ENCODE assay signal across 28 cellular contexts in genomic region chr12:6041891-6042290, GRCh38.
DNase-seq lines count a peak whose midpoint lies in the region; ATAC-seq, FAIRE-seq and TF ChIP-seq lines count a peak whose summit lies in the region.
"Had no signal": no experiment of that assay in that cellular context is flagged by ENCODE, and none has a peak within 500 bp of the region (broad histone marks: within the 10 kb centered on the region; RNA-seq: fewer than 3 reads in every experiment).

No MANE protein-coding gene starts in this region.

- H3K36me3 ChIP-seq in HepG2 (replicated peaks in 1 of 2; ENCODE audit: control insufficient read depth in 1 of 2, insufficient read depth in 2 of 2, low read length in 2 of 2) (no peaks in the 10 kb centered on the region), right lobe of liver (no peaks in the 10 kb centered on the region), bronchial epithelial cell (ENCODE audit: control insufficient read depth, insufficient read depth, low read length) (no peaks in the 10 kb centered on the region), upper lobe of right lung (peaks cover 5% of the 10 kb centered on the region), suprapubic skin (no peaks in the 10 kb centered on the region)
- H3K36me3 ChIP-seq: HAP-1, SJSA1 had no signal

- no peaks in the 10 kb centered on the region for H3K9me3 ChIP-seq in HepG2 (ENCODE audit: low read length)
- H3K9me3 ChIP-seq in right lobe of liver = no peaks in the 10 kb centered on the region
- H3K9me3 ChIP-seq in upper lobe of right lung = no peaks in the 10 kb centered on the region
- H3K9me3 ChIP-seq in suprapubic skin = no peaks in the 10 kb centered on the region
- H3K9me3 ChIP-seq: HAP-1, SJSA1 had no signal

- H3K4me3 Mint-ChIP-seq in stimulated activated naive CD8-positive, alpha-beta T cell treated with anti-CD3 and anti-CD28 coated beads, Interleukin-15, amount 100 ng/mL, for 72 hours = no peak overlapping the region
- H3K4me3 Mint-ChIP-seq: CD8-positive, alpha-beta T cell; IgD-negative memory B cell had no signal

- TF ChIP-seq CTCF in HepG2 (CRISPR knock-in tag; IDR thresholded peaks at IDR 0.05) = no peak
- TF ChIP-seq CTCF in right lobe of liver (IDR thresholded peaks at IDR 0.05) = no peak
- no peak for TF ChIP-seq CTCF in bronchial epithelial cell (IDR thresholded peaks at IDR 0.05; ENCODE audit: insufficient read depth, low read length, severe bottlenecking)
- TF ChIP-seq CTCF in fibroblast of pulmonary artery (IDR thresholded peaks at IDR 0.05; ENCODE audit: low read length, missing control alignments) = no peak
- TF ChIP-seq CTCF in upper lobe of right lung (IDR thresholded peaks at IDR 0.05) = no peak
- TF ChIP-seq CTCF in suprapubic skin (IDR thresholded peaks at IDR 0.05) = no peak

- no peak for TF ChIP-seq RAD21 in HepG2 (CRISPR knock-in tag; IDR thresholded peaks at IDR 0.05)

- H3K27me3 ChIP-seq in HepG2 (ENCODE audit: control insufficient read depth in 1 of 2, insufficient read depth in 2 of 2, low read length in 2 of 2) (no peaks in the 10 kb centered on the region), right lobe of liver (no peaks in the 10 kb centered on the region), bronchial epithelial cell (ENCODE audit: control insufficient read depth, insufficient read depth, low read length) (no peaks in the 10 kb centered on the region), upper lobe of right lung (no peaks in the 10 kb centered on the region), suprapubic skin (no peaks in the 10 kb centered on the region)
- H3K27me3 ChIP-seq: SJSA1 had no signal

- DNase-seq in HepG2 (ENCODE audit: low spot score) = no peak
- DNase-seq in right lobe of liver = no peak
- DNase-seq in bronchial epithelial cell (ENCODE audit: low read depth) = peak; percentile 35
- DNase-seq in fibroblast of pulmonary artery (ENCODE audit: low read depth) = peak; percentile 48
- no peak for DNase-seq in upper lobe of right lung
- no peak for DNase-seq in NCI-H774 (lab: John Stamatoyannopoulos, UW)
- no peak for DNase-seq in suprapubic skin (ENCODE audit: low spot score in 2 of 2)
- DNase-seq in stimulated activated naive CD8-positive, alpha-beta T cell treated with anti-CD3 and anti-CD28 coated beads, Interleukin-15, amount 100 ng/mL, for 72 hours = no peak
- DNase-seq: 8988T; AML-193; C1 segment of cervical spinal cord; Calu3; CD8-positive, alpha-beta T cell; DMS153; GDM1; MV-4-11; NCI-H1105 treated with DMSO at 0.1 percent for 48 hours; NCI-H2029 treated with DMSO at 0.1 percent for 48 hours; NCI-H2171; NCI-H345; NCI-H524; NCI-H82 had no signal

- CTCF ChIA-PET in HepG2 (lab: Yijun Ruan, JAX; ENCODE audit: low intra/inter-chr PET ratio, low total read pairs) = no interaction called here

- H3K27ac ChIP-seq in HepG2 (ENCODE audit: extremely low read length, insufficient read depth, low read length) (no peak overlapping the region), right lobe of liver (no peak overlapping the region), upper lobe of right lung (no peak overlapping the region), suprapubic skin (no peak overlapping the region)
- H3K27ac ChIP-seq: SJSA1 had no signal

- ATAC-seq in HepG2 (no peak), right lobe of liver (no peak), upper lobe of right lung (peak; percentile 4)
- no peak for ATAC-seq in stimulated activated naive CD8-positive, alpha-beta T cell treated with anti-CD3 and anti-CD28 coated beads, Interleukin-15, amount 100 ng/mL, for 72 hours
- ATAC-seq: CD8-positive, alpha-beta T cell; Panc1 had no signal

- no peaks in the 10 kb centered on the region for H3K27me3 Mint-ChIP-seq in stimulated activated naive CD8-positive, alpha-beta T cell treated with anti-CD3 and anti-CD28 coated beads, Interleukin-15, amount 100 ng/mL, for 72 hours

- POLR2A ChIA-PET in HepG2 (lab: Yijun Ruan, JAX) = no interaction called here

- WGBS in HepG2 (ENCODE audit: low lambda C conversion rate) = 31% methylated on average over 5 of the region's 7 CpGs
- 49% methylated on average over 7 of the region's 7 CpGs for WGBS in right lobe of liver (ENCODE audit: insufficient coverage, low coverage, low lambda C conversion rate, missing lambda C conversion rate)
- WGBS in suprapubic skin = 79% methylated on average over 7 of the region's 7 CpGs

- in situ Hi-C loops in HepG2 (cut with HindIII; ENCODE audit: extremely low pct_ligation_motif_present, low pct_unique_long_range_greater_than_20kb) = no loop called here

- peaks cover 5% of the 10 kb centered on the region for H3K4me1 Mint-ChIP-seq in stimulated activated naive CD8-positive, alpha-beta T cell treated with anti-CD3 and anti-CD28 coated beads, Interleukin-15, amount 100 ng/mL, for 72 hours

- TF ChIP-seq EP300 in HepG2 (IDR thresholded peaks at IDR 0.05; ENCODE audit: low read depth in 2 of 2, low read length in 2 of 2) = no peak
- no peak for TF ChIP-seq EP300 in HepG2 (CRISPR knock-in tag; IDR thresholded peaks at IDR 0.05; ENCODE audit: borderline replicate concordance)
- no peak for TF ChIP-seq EP300 in suprapubic skin (IDR thresholded peaks at IDR 0.05)

- FAIRE-seq in HepG2 (lab: Jason Lieb, UNC) (no peak), bronchial epithelial cell (lab: Jason Lieb, UNC) (no peak)
- FAIRE-seq: GM18507, HTR-8/SVneo had no signal

- no peaks in the 10 kb centered on the region for H3K9me3 Mint-ChIP-seq in stimulated activated naive CD8-positive, alpha-beta T cell treated with anti-CD3 and anti-CD28 coated beads, Interleukin-15, amount 100 ng/mL, for 72 hours
- H3K9me3 Mint-ChIP-seq: CD8-positive, alpha-beta T cell had no signal

- no TSS peak for BruUV-seq in HepG2 (replicated peaks; lab: Mats Ljungman, UMichigan)

- no peak overlapping the region for H3K9ac ChIP-seq in HepG2 (ENCODE audit: insufficient read depth, low read depth, low read length)

- H3K79me2 ChIP-seq in HepG2 (ENCODE audit: insufficient read depth, low read length) = no peaks in the 10 kb centered on the region

- no peaks in the 10 kb centered on the region for H3K4me1 ChIP-seq in HepG2 (ENCODE audit: insufficient read depth, low read length)
- no peaks in the 10 kb centered on the region for H3K4me1 ChIP-seq in right lobe of liver
- no peaks in the 10 kb centered on the region for H3K4me1 ChIP-seq in upper lobe of right lung
- H3K4me1 ChIP-seq in suprapubic skin = no peaks in the 10 kb centered on the region
- H3K4me1 ChIP-seq: HAP-1 had no signal

- intact Hi-C loops in HepG2 (cut with micrococcal nuclease; ENCODE audit: unreplicated experiment) (no loop called here), right lobe of liver (cut with DNase I) (no loop called here), upper lobe of right lung (cut with DNase I) (no loop called here)

- TF ChIP-seq POLR2A in HepG2 (IDR thresholded peaks at IDR 0.05; ENCODE audit: insufficient read depth in 1 of 2, low read depth in 2 of 2, low read length in 2 of 2) (no peak), right lobe of liver (IDR thresholded peaks at IDR 0.05) (no peak), suprapubic skin (IDR thresholded peaks at IDR 0.05) (no peak)

- H3K4me3 ChIP-seq in HepG2 (replicated peaks in 1 of 3; ENCODE audit: insufficient read depth in 1 of 3, low read depth in 2 of 3, low read length in 3 of 3) (no peak overlapping the region), right lobe of liver (no peak overlapping the region), bronchial epithelial cell (ENCODE audit: low read depth, low read length) (no peak overlapping the region), fibroblast of pulmonary artery (replicated peaks; ENCODE audit: low read depth, low read length) (no peak overlapping the region), upper lobe of right lung (no peak overlapping the region), suprapubic skin (no peak overlapping the region)
- H3K4me3 ChIP-seq: HAP-1, SJSA1 had no signal

- no peak overlapping the region for H2AFZ ChIP-seq in HepG2 (ENCODE audit: low read length)

- no peak overlapping the region for H3K4me2 ChIP-seq in HepG2 (ENCODE audit: low read depth, low read length)

- H4K20me1 ChIP-seq in HepG2 (ENCODE audit: insufficient read depth, low read length) = no peaks in the 10 kb centered on the region

- H3K27ac Mint-ChIP-seq in stimulated activated naive CD8-positive, alpha-beta T cell treated with anti-CD3 and anti-CD28 coated beads, Interleukin-15, amount 100 ng/mL, for 72 hours = no peak overlapping the region
- H3K27ac Mint-ChIP-seq: CD8-positive, alpha-beta T cell; IgD-negative memory B cell had no signal

TF ChIP-seq in HepG2, 621 proteins besides CTCF, POLR2A, EP300 and RAD21:
- TF ChIP-seq GABPA (IDR thresholded peaks at IDR 0.05; ENCODE audit: low read depth, low read length) (no peak), GABPA (CRISPR knock-in tag; IDR thresholded peaks at IDR 0.05; ENCODE audit: low read depth) (0 out of 2 replicates have a peak, but pooled peaks have one; percentile 28), CEBPB (IDR thresholded peaks at IDR 0.05; ENCODE audit: borderline replicate concordance, low read depth, low read length) (peak; percentile 68; the same call in 1 of the 2 replicates), ARID3A (IDR thresholded peaks at IDR 0.05; ENCODE audit: low read depth, low read length) (no peak)

Comparison
In these comparisons a context has a peak if more than half of its experiments do, and no peak if none do; other contexts are left out.
1. DNase-seq: peak in bronchial epithelial cell (single experiment) and fibroblast of pulmonary artery (single experiment); none in HepG2 (single experiment), right lobe of liver (0 of 3), upper lobe of right lung (single experiment), NCI-H774 (single experiment), suprapubic skin (0 of 2) and stimulated activated naive CD8-positive, alpha-beta T cell treated with anti-CD3 and anti-CD28 coated beads, Interleukin-15, amount 100 ng/mL, for 72 hours (0 of 2).